16 cellular contexts compared by ENCODE assay signal in genomic region chrX:10404435-10404834, GRCh38.
"Had no signal": no experiment of that assay in that cellular context is flagged by ENCODE, and none has a peak within 500 bp of the region (broad histone marks: within the 10 kb centered on the region; RNA-seq: fewer than 3 reads in every experiment).

No MANE protein-coding gene starts in this region.

- ATAC-seq: activated T-cell treated with anti-CD3 and anti-CD28 coated beads, Interleukin-2, amount 50 U/mL, for 72 hours; effector memory CD8-positive, alpha-beta T cell; heart left ventricle; left lung; stimulated activated naive CD8-positive, alpha-beta T cell treated with anti-CD3 and anti-CD28 coated beads, Interleukin-15, Interleukin-2, amounts not matched to agents 100 U/mL and 50 U/mL, for 24 hours; T-cell had no signal

- H3K4me3 ChIP-seq: ascending aorta, heart left ventricle, left lung, sigmoid colon, upper lobe of left lung had no signal

- DNase-seq: activated CD4-positive, alpha-beta T cell treated with anti-CD3 and anti-CD28 coated beads for 1 hour; activated CD4-positive, alpha-beta T cell treated with anti-CD3 and anti-CD28 coated beads, Interleukin-2, amount 50 U/mL, for 48 hours; activated gamma-delta T cell treated with Interleukin-2 at 50 U/mL for 16 hours; activated naive CD8-positive, alpha-beta T cell treated with anti-CD3 and anti-CD28 coated beads for 36 hours; activated T-cell treated with anti-CD3 and anti-CD28 coated beads, Interleukin-2, amount 50 U/mL, for 72 hours; effector memory CD8-positive, alpha-beta T cell; heart left ventricle; islet precursor cell; left lung; sigmoid colon; stimulated activated CD4-positive, alpha-beta T cell treated with anti-CD3 and anti-CD28 coated beads, Interleukin-12 subunit alpha, Interleukin-12 subunit beta, amount 100 ng/mL, for 4 hours; stimulated activated naive CD8-positive, alpha-beta T cell treated with anti-CD3 and anti-CD28 coated beads, Interleukin-15, Interleukin-2, amounts not matched to agents 100 U/mL and 50 U/mL, for 24 hours; T-cell; T1000; upper lobe of left lung had no signal
